In the genomic region with DNA sequence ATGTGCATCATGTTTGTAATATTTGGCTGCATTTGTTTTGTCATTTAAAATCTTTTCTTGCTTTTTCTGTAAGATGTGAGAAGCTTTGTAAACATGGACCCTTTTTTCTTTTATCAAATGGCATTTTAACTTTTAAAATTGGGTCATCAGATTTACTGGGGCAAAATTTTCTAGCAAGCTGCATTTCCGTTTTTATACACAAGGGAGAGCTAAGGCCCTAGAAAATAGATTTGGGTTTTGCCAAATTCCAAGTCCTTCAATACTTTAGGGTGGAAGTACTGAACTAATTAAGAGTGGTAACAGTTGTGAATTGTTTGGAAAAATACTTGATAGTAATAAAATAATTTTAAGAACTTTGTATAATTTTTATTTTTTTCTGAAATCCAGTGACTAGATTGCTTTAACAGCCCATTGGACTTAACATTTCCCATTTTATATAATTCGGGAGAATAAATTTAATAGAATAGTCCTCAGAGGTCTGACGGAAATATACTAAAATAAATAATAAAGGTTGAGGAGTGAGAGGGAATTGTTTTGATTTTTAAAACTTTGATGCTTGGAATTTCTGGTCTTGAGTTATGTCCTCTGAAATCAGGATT, we compare ENCODE assay signal across 8 cellular contexts.
A peak's percentile ranks its signal among the peaks of the same experiment; 100 is the strongest.
DNase-seq lines count a peak whose midpoint lies in the region; ATAC-seq and TF ChIP-seq lines count a peak whose summit lies in the region.

No MANE protein-coding gene starts in this region.

- intact Hi-C loops in testis (cut with DNase I; ENCODE audit: low total_unique reads) = no loop called here

- peaks cover 18% of the 10 kb centered on the region; the same call in 1 of the 2 replicates for H4K20me1 ChIP-seq in BLaER1

- peaks cover 24% of the 10 kb centered on the region for H3K4me1 ChIP-seq in BLaER1
- peaks cover 23% of the 10 kb centered on the region for H3K4me1 ChIP-seq in testis

- no peak overlapping the region for H3K4me3 Mint-ChIP-seq in T-cell

- H3K4me3 ChIP-seq in BLaER1 (no peak overlapping the region), testis (no peak overlapping the region)

- H3K9me3 Mint-ChIP-seq in T-cell = no peaks in the 10 kb centered on the region

- CTCF ChIA-PET in T-cell (lab: Charles Lee) = interaction anchor here (0.7 to 2.1 kb wide), 10 partner anchors 11 to 705 kb away, joined by 3 to 12 read pairs (median 4); no protein-coding TSS in a partner anchor

- peak overlapping the region; percentile 45 for H3K4me2 ChIP-seq in BLaER1

- no peak overlapping the region for H3K9ac ChIP-seq in BLaER1

- TF ChIP-seq POLR2A in testis (IDR thresholded peaks at IDR 0.05) = no peak

- no peak overlapping the region for H3K27ac Mint-ChIP-seq in T-cell

- POLR2A ChIA-PET in T-cell (lab: Charles Lee) = no interaction called here

- H3K27ac ChIP-seq in BLaER1 (no peak overlapping the region), testis (no peak overlapping the region)

- ATAC-seq in HG03520 (IDR thresholded peaks at IDR 0.05; ENCODE audit: unreplicated experiment) = no peak
- no peak for ATAC-seq in T-cell (replicated peaks in 1 of 4)

- DNase-seq in HS-5 (ENCODE audit: low read depth) (peak; percentile 16), SK-N-DZ (ENCODE audit: low spot score) (peak; percentile 13), globus pallidus (ENCODE audit: low spot score) (peak; percentile 25), testis (no peak), T-cell (no peak), SW 1271 (lab: John Stamatoyannopoulos, UW) (no peak)

- H3K9me3 ChIP-seq in BLaER1 (peaks cover 9% of the 10 kb centered on the region; the same call in 1 of the 2 replicates), testis (no peaks in the 10 kb centered on the region)

- H3K27me3 ChIP-seq in BLaER1 (no peaks in the 10 kb centered on the region), testis (no peaks in the 10 kb centered on the region)

- no peaks in the 10 kb centered on the region for H3K27me3 Mint-ChIP-seq in T-cell

- TF ChIP-seq CTCF in testis (IDR thresholded peaks at IDR 0.05) = peak; percentile 51 to 80 (median 59)

- peaks cover 50% of the 10 kb centered on the region for H3K36me3 Mint-ChIP-seq in T-cell

- peaks cover 76% of the 10 kb centered on the region for H3K36me3 ChIP-seq in BLaER1
- H3K36me3 ChIP-seq in testis (ENCODE audit: low read depth, missing control alignments) = no peaks in the 10 kb centered on the region

- H3K4me1 Mint-ChIP-seq in T-cell = peaks cover 47 to 48% (median 48%) of the 10 kb centered on the region in 3 donors

- 62 to 71% methylated on average over 3 of the region's 3 CpGs for WGBS in testis, 2 donors

Comparison
In these comparisons a context has a peak if more than half of its experiments do, and no peak if none do; other contexts are left out.
1. DNase-seq: peak in HS-5 (single experiment), SK-N-DZ (single experiment) and globus pallidus (single experiment); none in testis (single experiment), T-cell (0 of 34) and SW 1271 (0 of 2).